In genomic region chr2:41703123-41703522, GRCh38 we compare ENCODE assay signal across 28 cellular contexts.
"Had no signal": no experiment of that assay in that cellular context is flagged by ENCODE, and none has a peak within 500 bp of the region (broad histone marks: within the 10 kb centered on the region; RNA-seq: fewer than 3 reads in every experiment).

No MANE protein-coding gene starts in this region.

- H3K9me3 ChIP-seq: stomach, suprapubic skin, testis, thoracic aorta, thyroid gland, tibial artery, tibial nerve, transverse colon, upper lobe of left lung, upper lobe of right lung, uterus, vagina had no signal

- H3K36me3 Mint-ChIP-seq: stimulated activated effector memory CD8-positive, alpha-beta T cell treated with anti-CD3 and anti-CD28 coated beads, Interleukin-12 subunit alpha, Interleukin-12 subunit beta, amount 100 ng/mL, for 72 hours; stimulated activated memory B cell treated with anti-CD40 and anti-IgM and Interleukin-4, amounts not matched to agents 10 μg/mL and 1 μg/mL and 100 μg/mL, for 72 hours; type B pancreatic cell had no signal

- H3K4me3 Mint-ChIP-seq: stimulated activated effector memory CD8-positive, alpha-beta T cell treated with anti-CD3 and anti-CD28 coated beads, Interleukin-12 subunit alpha, Interleukin-12 subunit beta, amount 100 ng/mL, for 72 hours; stimulated activated memory B cell treated with anti-CD40 and anti-IgM and Interleukin-4, amounts not matched to agents 10 μg/mL and 1 μg/mL and 100 μg/mL, for 72 hours; stimulated activated naive B cell treated with anti-CD40 and anti-IgM and Interleukin-4, amounts not matched to agents 10 μg/mL and 1 μg/mL and 100 μg/mL, for 72 hours; stimulated activated naive CD8-positive, alpha-beta T cell treated with anti-CD3 and anti-CD28 coated beads, Interleukin-15, amount 100 ng/mL, for 72 hours; stimulated activated naive CD8-positive, alpha-beta T cell treated with anti-CD3 and anti-CD28 coated beads, Interleukin-15, Interleukin-2, amounts not matched to agents 100 ng/mL and 50 ng/mL, for 24 hours; type B pancreatic cell had no signal

- H3K4me3 ChIP-seq: stomach, suprapubic skin, testis, thoracic aorta, thyroid gland, tibial artery, tibial nerve, transverse colon, upper lobe of left lung, upper lobe of right lung, uterus, vagina had no signal

- ATAC-seq: stimulated activated effector memory CD8-positive, alpha-beta T cell treated with anti-CD3 and anti-CD28 coated beads, Interleukin-12 subunit alpha, Interleukin-12 subunit beta, amount 100 ng/mL, for 72 hours; stimulated activated memory B cell treated with anti-CD40 and anti-IgM and Interleukin-4, amounts not matched to agents 10 μg/mL and 1 μg/mL and 100 μg/mL, for 72 hours; stimulated activated naive B cell treated with anti-CD40 and anti-IgM and Interleukin-4, amounts not matched to agents 10 μg/mL and 1 μg/mL and 100 μg/mL, for 72 hours; stimulated activated naive CD8-positive, alpha-beta T cell treated with anti-CD3 and anti-CD28 coated beads, Interleukin-15, amount 100 ng/mL, for 72 hours; stimulated activated naive CD8-positive, alpha-beta T cell treated with anti-CD3 and anti-CD28 coated beads, Interleukin-15, Interleukin-2, amounts not matched to agents 100 U/mL and 50 U/mL, for 24 hours; upper lobe of right lung had no signal

- H3K36me3 ChIP-seq: stomach, suprapubic skin, thoracic aorta, thyroid gland, tibial artery, tibial nerve, transverse colon, upper lobe of left lung, upper lobe of right lung, uterus, vagina had no signal

- H3K9me3 Mint-ChIP-seq: stimulated activated effector memory CD8-positive, alpha-beta T cell treated with anti-CD3 and anti-CD28 coated beads, Interleukin-12 subunit alpha, Interleukin-12 subunit beta, amount 100 ng/mL, for 72 hours; stimulated activated memory B cell treated with anti-CD40 and anti-IgM and Interleukin-4, amounts not matched to agents 10 μg/mL and 1 μg/mL and 100 μg/mL, for 72 hours; stimulated activated naive B cell treated with anti-CD40 and anti-IgM and Interleukin-4, amounts not matched to agents 10 μg/mL and 1 μg/mL and 100 μg/mL, for 72 hours; stimulated activated naive CD8-positive, alpha-beta T cell treated with anti-CD3 and anti-CD28 coated beads, Interleukin-15, amount 100 ng/mL, for 72 hours; stimulated activated naive CD8-positive, alpha-beta T cell treated with anti-CD3 and anti-CD28 coated beads, Interleukin-15, Interleukin-2, amounts not matched to agents 100 ng/mL and 50 ng/mL, for 24 hours; type B pancreatic cell had no signal

- H3K27ac Mint-ChIP-seq: stimulated activated effector memory CD8-positive, alpha-beta T cell treated with anti-CD3 and anti-CD28 coated beads, Interleukin-12 subunit alpha, Interleukin-12 subunit beta, amount 100 ng/mL, for 72 hours; stimulated activated memory B cell treated with anti-CD40 and anti-IgM and Interleukin-4, amounts not matched to agents 10 μg/mL and 1 μg/mL and 100 μg/mL, for 72 hours; stimulated activated naive B cell treated with anti-CD40 and anti-IgM and Interleukin-4, amounts not matched to agents 10 μg/mL and 1 μg/mL and 100 μg/mL, for 72 hours; stimulated activated naive CD8-positive, alpha-beta T cell treated with anti-CD3 and anti-CD28 coated beads, Interleukin-15, amount 100 ng/mL, for 72 hours; stimulated activated naive CD8-positive, alpha-beta T cell treated with anti-CD3 and anti-CD28 coated beads, Interleukin-15, Interleukin-2, amounts not matched to agents 100 ng/mL and 50 ng/mL, for 24 hours; type B pancreatic cell had no signal

- H3K27ac ChIP-seq: stomach, suprapubic skin, testis, thoracic aorta, thyroid gland, tibial artery, tibial nerve, transverse colon, upper lobe of left lung, upper lobe of right lung, uterus, vagina had no signal

- H3K4me1 ChIP-seq: upper lobe of left lung, upper lobe of right lung, vagina had no signal

- H3K27me3 ChIP-seq: stomach, testis, thyroid gland, tibial artery, tibial nerve, transverse colon, upper lobe of left lung, uterus, vagina had no signal

- H3K4me1 Mint-ChIP-seq: stimulated activated effector memory CD8-positive, alpha-beta T cell treated with anti-CD3 and anti-CD28 coated beads, Interleukin-12 subunit alpha, Interleukin-12 subunit beta, amount 100 ng/mL, for 72 hours; stimulated activated naive CD8-positive, alpha-beta T cell treated with anti-CD3 and anti-CD28 coated beads, Interleukin-15, amount 100 ng/mL, for 72 hours had no signal

- DNase-seq: stimulated activated CD4-positive, alpha-beta T cell treated with anti-CD3 and anti-CD28 coated beads, Interleukin-2, amount 100 ng/mL, for 48 hours; stimulated activated CD4-positive, alpha-beta T cell treated with anti-CD3 and anti-CD28 coated beads, Interleukin-4, amount 100 ng/mL, for 1 hour; stimulated activated CD4-positive, alpha-beta T cell treated with anti-CD3 and anti-CD28 coated beads, Interleukin-4, amount 100 ng/mL, for 24 hours; stimulated activated CD4-positive, alpha-beta T cell treated with anti-CD3 and anti-CD28 coated beads, Interleukin-4, amount 100 ng/mL, for 4 hours; stimulated activated CD8-positive, alpha-beta memory T cell treated with anti-CD3 and anti-CD28 coated beads, Interleukin-4, amount 100 ng/mL, for 48 hours; stimulated activated naive B cell treated with anti-CD40 and anti-IgM and Interleukin-4, amounts not matched to agents 10 μg/mL and 1 μg/mL and 100 μg/mL, for 72 hours; stimulated activated naive CD4-positive, alpha-beta T cell; stimulated activated naive CD4-positive, alpha-beta T cell treated with Interleukin-2 at 50 U/mL for 16 hours; stimulated activated naive CD8-positive, alpha-beta T cell treated with anti-CD3 and anti-CD28 coated beads, Interleukin-15, amount 100 ng/mL, for 72 hours; stimulated activated naive CD8-positive, alpha-beta T cell treated with anti-CD3 and anti-CD28 coated beads, Interleukin-15, Interleukin-2, amounts not matched to agents 100 U/mL and 50 U/mL, for 24 hours; stomach; substantia nigra; testis; thyroid gland; tibial artery; transverse colon; trophoblast cell; upper lobe of left lung; upper lobe of right lung; uterus had no signal

- H3K27me3 Mint-ChIP-seq: stimulated activated naive B cell treated with anti-CD40 and anti-IgM and Interleukin-4, amounts not matched to agents 10 μg/mL and 1 μg/mL and 100 μg/mL, for 72 hours; type B pancreatic cell had no signal
